Comparison of ENCODE assay signal across 2 cellular contexts in genomic region chr2:134416018-134416417, GRCh38.
TF ChIP-seq lines count a peak whose summit lies in the region.

No MANE protein-coding gene starts in this region.

TF ChIP-seq in HCT116, 20 proteins besides CTCF, POLR2A, EP300 and RAD21 (continued from another document):
- TF ChIP-seq EGR1 (IDR thresholded peaks at IDR 0.05; ENCODE audit: low read depth) (no peak), YY1 (IDR thresholded peaks at IDR 0.05; ENCODE audit: extremely low read depth, insufficient replicate concordance, low read depth, low read length) (no peak), CEBPB (IDR thresholded peaks at IDR 0.05; ENCODE audit: low read depth) (no peak), SIN3A (IDR thresholded peaks at IDR 0.05; ENCODE audit: low read depth) (no peak), POLR2AphosphoS5 (IDR thresholded peaks at IDR 0.05; ENCODE audit: low read depth, low read length) (no peak), MAX (IDR thresholded peaks at IDR 0.05) (no peak), JUND (IDR thresholded peaks at IDR 0.05) (no peak), ELF1 (IDR thresholded peaks at IDR 0.05; ENCODE audit: borderline replicate concordance, low read depth) (no peak), EZH2 (IDR thresholded peaks at IDR 0.05) (no peak), FOSL1 (IDR thresholded peaks at IDR 0.05; ENCODE audit: low read depth) (no peak), SP1 (IDR thresholded peaks at IDR 0.05; ENCODE audit: low read depth) (no peak), CBX3 (IDR thresholded peaks at IDR 0.05; ENCODE audit: low read depth) (no peak), TCF7L2 (IDR thresholded peaks at IDR 0.05; ENCODE audit: borderline replicate concordance, extremely low read depth, insufficient read depth, insufficient read length) (no peak), REST (IDR thresholded peaks at IDR 0.05; ENCODE audit: low read depth) (no peak), ZFX (IDR thresholded peaks at IDR 0.05) (no peak), ZBTB33 (IDR thresholded peaks at IDR 0.05; ENCODE audit: extremely low read depth, insufficient replicate concordance, low read length) (no peak), ATF3 (IDR thresholded peaks at IDR 0.05) (no peak), ZNF274 (IDR thresholded peaks at IDR 0.05; ENCODE audit: low read depth, low read length) (no peak)

TF ChIP-seq in K562, 482 proteins besides CTCF, POLR2A, EP300 and RAD21:
- TF ChIP-seq RCOR1 (IDR thresholded peaks at IDR 0.05; ENCODE audit: borderline replicate concordance in 1 of 2, low read depth in 2 of 2, low read length in 2 of 2) (no peak), CEBPB (tag; IDR thresholded peaks at IDR 0.05) (0 out of 2 replicates have a peak, but pooled peaks have one; percentile 20)
